In the genomic region with DNA sequence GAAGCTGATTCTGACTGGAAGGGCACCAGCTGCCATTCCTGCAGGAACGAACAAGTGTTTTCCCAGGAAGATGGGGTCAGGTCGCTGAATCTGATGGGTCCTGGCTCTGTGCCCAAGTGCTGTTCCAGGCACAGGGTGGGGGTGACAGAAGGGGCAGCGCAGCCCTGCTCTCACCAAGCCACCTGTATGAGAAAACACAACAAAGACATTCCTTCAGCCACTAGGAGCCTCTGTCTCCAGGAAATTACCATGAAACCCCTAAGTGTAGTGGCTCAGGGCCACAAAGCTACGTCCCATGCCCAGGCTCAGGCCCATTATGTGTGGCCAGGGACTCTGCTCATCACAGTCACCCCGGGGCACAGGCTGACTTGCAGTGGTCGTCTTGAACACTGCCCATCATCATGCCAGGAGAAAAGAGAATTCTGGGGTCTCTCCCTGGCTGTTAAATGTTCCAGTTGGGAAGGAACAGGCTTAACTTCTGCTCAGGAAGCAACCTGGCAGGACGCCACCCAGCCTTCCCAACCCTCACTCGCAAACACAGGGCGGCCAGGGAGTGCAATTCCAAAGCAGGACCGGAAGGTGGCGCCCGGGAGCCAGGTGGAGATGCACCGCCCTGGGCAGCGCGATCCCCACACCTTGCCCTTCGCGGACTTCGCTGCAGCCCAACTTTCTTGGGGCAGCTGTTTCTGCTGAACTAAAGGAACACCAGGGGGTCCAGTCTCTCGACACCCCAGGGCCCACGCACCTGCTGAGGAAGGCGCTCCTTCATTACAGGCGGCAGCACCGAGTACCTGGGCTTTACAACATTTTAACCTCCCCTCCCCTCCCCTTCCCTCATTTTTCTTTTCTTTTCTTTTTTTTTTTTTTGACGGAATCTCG, we compare ENCODE assay signal across 8 cellular contexts. TPM values are rescaled to one million over a fixed set of nuclear protein-coding genes. Genes with fewer than 3 reads are reported as not detected.
DNase-seq lines count a peak whose midpoint lies in the region; ATAC-seq and TF ChIP-seq lines count a peak whose summit lies in the region.

No MANE protein-coding gene starts in this region.

- no peaks in the 10 kb centered on the region; the same call in 1 of the 2 replicates for H3K4me1 ChIP-seq in HAP-1
- peaks cover 45 to 57% of the 10 kb centered on the region in 2 donors for H3K4me1 ChIP-seq in gastrocnemius medialis

- TF ChIP-seq CTCF in astrocyte of the cerebellum (IDR thresholded peaks at IDR 0.05; ENCODE audit: low read depth, low read length, missing control alignments) (peak; percentile 97), gastrocnemius medialis (IDR thresholded peaks at IDR 0.05 in 4 of 5, conservative IDR thresholded peaks at IDR 0.05 in 1 of 5) (peak; percentile 98 to 100 (median 99))

- ATAC-seq in gastrocnemius medialis (peak; percentile 38 to 50), GM21528 (IDR thresholded peaks at IDR 0.05; ENCODE audit: low FRiP score, unreplicated experiment) (no peak)

- TF ChIP-seq POLR2A in gastrocnemius medialis (IDR thresholded peaks at IDR 0.05), result no peak

- H3K27me3 ChIP-seq in HAP-1 (ENCODE audit: low read depth), result no peaks in the 10 kb centered on the region
- no peaks in the 10 kb centered on the region for H3K27me3 ChIP-seq in gastrocnemius medialis

- DNase-seq in DMS53 treated with DMSO at 0.1 percent for 48 hours (lab: John Stamatoyannopoulos, UW; ENCODE audit: unreplicated experiment), result peak; percentile 83
- peak; percentile 40 to 91 for DNase-seq in HAP-1 (ENCODE audit: low spot score in 2 of 2)
- DNase-seq in NCI-H146 (lab: John Stamatoyannopoulos, UW), result peak; percentile 75
- DNase-seq in T-helper 22 cell (ENCODE audit: low read depth), result peak; percentile 34
- DNase-seq in astrocyte of the cerebellum (ENCODE audit: low read depth), result peak; percentile 69
- peak in 49 of 51 donors; percentile 13 to 82 (median 52) for DNase-seq in hypothalamus (lab: John Stamatoyannopoulos, UW)
- DNase-seq in gastrocnemius medialis, result peak; percentile 86 to 94

- H3K4me3 ChIP-seq in HAP-1 (no peak overlapping the region), astrocyte of the cerebellum (ENCODE audit: low read depth, low read length) (no peak overlapping the region), gastrocnemius medialis (no peak overlapping the region)

- in situ Hi-C loops in HAP-1 (cut with MboI; ENCODE audit: low sequenced_read_pairs) (no loop called here), astrocyte of the cerebellum (cut with HindIII; ENCODE audit: low sequenced_read_pairs) (no loop called here), gastrocnemius medialis (cut with MboI; ENCODE audit: low sequenced_read_pairs in 4 of 4) (no loop called here)

- H3K36me3 ChIP-seq in HAP-1 (replicated peaks) (no peaks in the 10 kb centered on the region), gastrocnemius medialis (no peaks in the 10 kb centered on the region)

- intact Hi-C loops in gastrocnemius medialis (cut with DNase I; ENCODE audit: low total_unique reads), result loop anchor here (1.0 to 2.0 kb wide), 2 partner anchors 28 to 136 kb away; no protein-coding TSS in a partner anchor

- H3K27ac ChIP-seq in gastrocnemius medialis, result peak overlapping the region; percentile 87 to 93 (median 90)

- no peaks in the 10 kb centered on the region for H3K9me3 ChIP-seq in HAP-1
- no peaks in the 10 kb centered on the region for H3K9me3 ChIP-seq in gastrocnemius medialis

RNA-seq across cellular contexts. Expression of a gene that starts 11.0 kb away (rescaled TPM):
- not detected for total RNA-seq in gastrocnemius medialis

RNA-seq across cellular contexts. Expression of a gene that starts 15.1 kb away (rescaled TPM):
- 10 to 100 TPM in 2 of 4 donors, 1 to 10 TPM in 2; 3.6 to 36.1 (median 12.0) TPM for total RNA-seq in gastrocnemius medialis

Comparison
In these comparisons a context has a peak if more than half of its experiments do, and no peak if none do; other contexts are left out.
1. DNase-seq: peak in every context shown above with its lines; median percentile 90 in gastrocnemius medialis; 83 in DMS53 treated with DMSO at 0.1 percent for 48 hours; 75 in NCI-H146; 69 in astrocyte of the cerebellum; 66 in HAP-1; 52 in hypothalamus; 34 in T-helper 22 cell.